Comparison of ENCODE assay signal across 8 cellular contexts in the genomic region with DNA sequence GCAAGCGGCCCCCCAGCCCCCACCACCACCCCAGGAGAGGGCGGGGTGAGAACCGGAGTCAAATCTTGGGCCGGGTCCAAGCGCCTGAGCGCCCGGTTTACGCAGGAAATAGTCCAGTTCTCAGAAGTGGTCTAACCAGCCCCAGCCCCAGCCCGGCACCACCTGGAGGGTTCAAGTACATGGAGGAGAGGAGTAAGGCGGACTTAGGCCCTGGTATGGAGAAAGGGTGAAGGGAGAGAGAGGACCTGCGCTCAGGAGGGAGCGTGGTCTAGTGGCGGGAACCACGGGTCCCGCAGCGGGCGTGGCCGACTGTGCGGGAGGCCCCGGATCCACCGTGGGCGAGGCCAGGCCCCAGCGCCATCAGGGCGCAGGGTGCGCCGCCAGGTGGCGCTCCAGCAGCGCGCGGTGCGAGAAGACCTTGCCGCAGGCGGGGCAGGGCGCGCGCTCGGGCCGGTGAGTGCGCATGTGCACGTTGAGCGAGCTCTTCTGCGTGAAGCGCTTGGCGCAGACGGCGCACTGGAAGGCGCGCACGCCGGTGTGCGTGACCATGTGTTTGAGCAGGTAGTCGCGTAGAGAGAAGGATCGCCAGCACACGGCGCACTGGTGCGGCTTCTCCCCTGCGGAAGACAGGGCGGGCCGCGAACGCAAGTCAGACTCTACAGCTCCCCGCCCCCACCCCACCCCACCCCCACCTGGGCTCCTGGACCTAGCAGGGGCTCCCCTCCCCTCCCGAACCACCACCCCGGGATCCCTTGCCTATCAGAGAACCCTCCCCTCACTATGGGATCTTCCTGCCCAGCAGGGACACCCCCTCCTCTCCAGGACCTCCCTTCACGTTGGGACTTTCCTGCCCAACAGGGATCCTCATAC. TPM values are rescaled to one million over a fixed set of nuclear protein-coding genes. Genes with fewer than 3 reads are reported as not detected.
DNase-seq lines count a peak whose midpoint lies in the region; ATAC-seq, FAIRE-seq and TF ChIP-seq lines count a peak whose summit lies in the region.

No MANE protein-coding gene starts in this region.

- no peaks in the 10 kb centered on the region for H3K9me3 ChIP-seq in kidney (ENCODE audit: control insufficient read depth in 1 of 2, low read length in 2 of 2)

- H3K4me3 ChIP-seq in kidney (ENCODE audit: low read length in 2 of 2), result peak overlapping the region; percentile 51 to 54

- peak overlapping the region; percentile 50 to 74 for H3K27ac ChIP-seq in kidney (ENCODE audit: low read depth in 2 of 2, low read length in 2 of 2)

- peak; percentile 90 for TF ChIP-seq CTCF in kidney (IDR thresholded peaks at IDR 0.05; ENCODE audit: borderline replicate concordance, extremely low read depth, insufficient read depth)

- H3K36me3 ChIP-seq in kidney (ENCODE audit: control insufficient read depth in 1 of 2, insufficient read depth in 2 of 2, low read length in 2 of 2), result peaks cover 7 to 10% of the 10 kb centered on the region in 2 donors

- intact Hi-C loops in kidney (cut with DNase I), result no loop called here

- ATAC-seq in GM18498 (IDR thresholded peaks at IDR 0.05; ENCODE audit: unreplicated experiment) (peak; percentile 81), HG03064 (IDR thresholded peaks at IDR 0.05; ENCODE audit: low read depth, unreplicated experiment) (peak; percentile 69), HG03571 (IDR thresholded peaks at IDR 0.05; ENCODE audit: unreplicated experiment) (no peak)

- peak overlapping the region; percentile 29 to 65 for H3K9ac ChIP-seq in kidney (ENCODE audit: low read length in 2 of 2)

- no peak for FAIRE-seq in kidney (lab: Jason Lieb, UNC)

- peaks cover 7 to 29% of the 10 kb centered on the region in 2 donors for H3K4me1 ChIP-seq in kidney (ENCODE audit: control insufficient read depth in 1 of 2, insufficient read depth in 1 of 2, low read depth in 1 of 2, low read length in 2 of 2)

- DNase-seq in NCI-H2171 treated with DMSO at 0.1 percent for 48 hours (lab: John Stamatoyannopoulos, UW) (peak; percentile 78), cerebellar cortex (ENCODE audit: low spot score) (peak; percentile 86), kidney (peak; percentile 96)
- peak; percentile 99 for DNase-seq in activated CD4-positive, CD25-positive, alpha-beta regulatory T cell treated with anti-CD3 and anti-CD28 coated beads, Interleukin-2, amount 50 U/mL, for 72 hours
- peak; percentile 83 to 94 for DNase-seq in stimulated activated CD4-positive, alpha-beta T cell treated with anti-CD3 and anti-CD28 coated beads, Interleukin-15, amount 100 ng/mL, for 1 hour (ENCODE audit: low read depth in 1 of 2, low spot score in 1 of 2)

RNA-seq across cellular contexts. Expression of a gene that starts 2.1 kb away (rescaled TPM):
- total RNA-seq in kidney, result 10.8 TPM
- 41.5 TPM for polyA plus RNA-seq in kidney (ENCODE audit: insufficient read depth, low read depth, low replicate concordance)

RNA-seq across cellular contexts. Expression of a gene that starts 5.7 kb away (rescaled TPM):
- total RNA-seq in kidney, result 16.9 TPM
- 7.7 TPM for polyA plus RNA-seq in kidney (ENCODE audit: insufficient read depth, low read depth, low replicate concordance)

RNA-seq across cellular contexts. Expression of a gene that starts 29.9 kb away (rescaled TPM):
- 229 TPM for total RNA-seq in kidney
- polyA plus RNA-seq in kidney (ENCODE audit: insufficient read depth, low read depth, low replicate concordance), result 191 TPM

RNA-seq across cellular contexts. Expression of a gene that starts 37.8 kb away (rescaled TPM):
- 13.3 TPM for total RNA-seq in kidney
- polyA plus RNA-seq in kidney (ENCODE audit: insufficient read depth, low read depth, low replicate concordance), result 12.6 TPM

RNA-seq across cellular contexts. Expression of a gene that starts 41.0 kb away (rescaled TPM):
- total RNA-seq in kidney, result 142 TPM
- 294 TPM for polyA plus RNA-seq in kidney (ENCODE audit: insufficient read depth, low read depth, low replicate concordance)
